Comparison of ENCODE assay signal across 1 cellular context in the genomic region with DNA sequence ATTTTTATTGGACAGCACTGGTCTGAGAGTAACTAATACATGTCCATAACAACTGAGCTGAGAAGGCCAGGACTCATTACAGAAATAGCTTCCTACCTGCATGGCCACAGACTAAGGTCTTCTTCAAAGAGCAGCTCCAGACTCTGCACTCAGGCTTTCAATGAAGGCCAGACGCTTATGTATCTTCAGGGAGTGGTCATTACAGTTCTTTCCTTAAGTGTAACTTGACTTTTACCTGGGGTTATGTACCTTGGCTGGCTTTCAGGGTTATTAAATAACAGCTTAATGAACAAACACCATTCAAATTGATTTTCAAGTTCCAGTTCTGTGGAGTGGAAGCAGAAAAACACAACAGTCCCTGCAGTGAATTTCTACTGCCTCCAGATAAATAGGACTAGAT.
TF ChIP-seq lines count a peak whose summit lies in the region.

No MANE protein-coding gene starts in this region.

TF ChIP-seq in H1, 55 proteins besides CTCF, POLR2A, EP300 and RAD21 (continued from another document):
- TF ChIP-seq HDAC2 (IDR thresholded peaks at IDR 0.05; ENCODE audit: borderline replicate concordance in 1 of 2, low read depth in 2 of 2, low read length in 2 of 2) (no peak), KDM5A (IDR thresholded peaks at IDR 0.05; ENCODE audit: low read length) (no peak), JUN (IDR thresholded peaks at IDR 0.05; ENCODE audit: low read depth, low read length) (no peak), SIX5 (IDR thresholded peaks at IDR 0.05; ENCODE audit: low read depth, low read length) (no peak), SIRT6 (IDR thresholded peaks at IDR 0.05; ENCODE audit: low read length) (no peak), EGR1 (IDR thresholded peaks at IDR 0.05; ENCODE audit: borderline replicate concordance, low read depth, low read length) (no peak)
